In the genomic region with DNA sequence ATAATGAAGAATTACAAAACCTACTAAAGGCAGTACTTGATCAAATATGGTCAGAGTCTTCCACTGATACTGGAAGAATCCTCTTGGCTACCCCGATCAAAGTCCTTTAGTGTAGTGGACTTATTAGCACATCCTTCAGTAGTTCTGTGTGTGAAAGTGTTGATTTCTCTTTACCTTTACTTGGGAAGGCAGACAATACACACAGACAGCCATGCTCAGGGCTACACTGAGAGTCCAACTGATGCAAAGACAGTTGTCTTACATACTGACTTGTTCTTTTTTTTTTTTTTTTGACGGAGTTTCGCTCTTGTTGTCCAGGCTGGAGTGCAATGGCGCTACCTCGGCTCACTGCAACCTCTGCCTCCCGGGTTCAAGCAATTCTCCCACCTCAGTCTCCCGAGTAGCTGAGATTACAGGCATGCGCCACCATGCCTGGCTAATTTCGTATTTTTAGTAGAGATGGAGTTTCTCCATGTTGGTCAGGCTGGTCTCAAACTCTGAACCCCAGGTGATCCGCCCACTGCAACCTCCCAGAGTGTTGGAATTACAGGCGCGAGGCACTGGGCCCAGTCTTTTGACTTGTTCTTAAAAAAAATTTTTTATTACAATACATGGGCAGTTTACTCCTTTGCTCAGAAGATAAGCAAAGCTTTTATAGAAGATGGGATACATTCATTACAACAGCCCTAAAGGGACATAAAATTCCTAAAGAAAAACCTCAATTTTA, we compare ENCODE assay signal across 1 cellular context.
TF ChIP-seq lines count a peak whose summit lies in the region.

No MANE protein-coding gene starts in this region.

TF ChIP-seq in HEK293, 187 proteins besides CTCF, POLR2A, EP300 and RAD21:
- TF ChIP-seq, protein P1, sequence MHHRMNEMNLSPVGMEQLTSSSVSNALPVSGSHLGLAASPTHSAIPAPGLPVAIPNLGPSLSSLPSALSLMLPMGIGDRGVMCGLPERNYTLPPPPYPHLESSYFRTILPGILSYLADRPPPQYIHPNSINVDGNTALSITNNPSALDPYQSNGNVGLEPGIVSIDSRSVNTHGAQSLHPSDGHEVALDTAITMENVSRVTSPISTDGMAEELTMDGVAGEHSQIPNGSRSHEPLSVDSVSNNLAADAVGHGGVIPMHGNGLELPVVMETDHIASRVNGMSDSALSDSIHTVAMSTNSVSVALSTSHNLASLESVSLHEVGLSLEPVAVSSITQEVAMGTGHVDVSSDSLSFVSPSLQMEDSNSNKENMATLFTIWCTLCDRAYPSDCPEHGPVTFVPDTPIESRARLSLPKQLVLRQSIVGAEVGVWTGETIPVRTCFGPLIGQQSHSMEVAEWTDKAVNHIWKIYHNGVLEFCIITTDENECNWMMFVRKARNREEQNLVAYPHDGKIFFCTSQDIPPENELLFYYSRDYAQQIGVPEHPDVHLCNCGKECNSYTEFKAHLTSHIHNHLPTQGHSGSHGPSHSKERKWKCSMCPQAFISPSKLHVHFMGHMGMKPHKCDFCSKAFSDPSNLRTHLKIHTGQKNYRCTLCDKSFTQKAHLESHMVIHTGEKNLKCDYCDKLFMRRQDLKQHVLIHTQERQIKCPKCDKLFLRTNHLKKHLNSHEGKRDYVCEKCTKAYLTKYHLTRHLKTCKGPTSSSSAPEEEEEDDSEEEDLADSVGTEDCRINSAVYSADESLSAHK (tag by site-specific recombination; IDR thresholded peaks at IDR 0.05) = no peak
- peak; percentile 95 for TF ChIP-seq ZNF157 (tag by site-specific recombination; IDR thresholded peaks at IDR 0.05)
